In genomic region chr12:94287245-94287628, GRCh38 we compare ENCODE assay signal across 1 cellular context.
TF ChIP-seq lines count a peak whose summit lies in the region.

No MANE protein-coding gene starts in this region.

TF ChIP-seq in GM23338, 12 proteins besides CTCF, POLR2A, EP300 and RAD21 (continued from another document):
- TF ChIP-seq ZNF462 (CRISPR knock-in tag; IDR thresholded peaks at IDR 0.05) (no peak), ETS1 (IDR thresholded peaks at IDR 0.05) (no peak), POLR2AphosphoS5 (IDR thresholded peaks at IDR 0.05; ENCODE audit: low read depth) (no peak), EZH2 (IDR thresholded peaks at IDR 0.05; ENCODE audit: low read depth, unreplicated experiment) (no peak), ZNF331 (CRISPR knock-in tag; IDR thresholded peaks at IDR 0.05; ENCODE audit: low read depth) (no peak), ZNF114 (CRISPR knock-in tag; IDR thresholded peaks at IDR 0.05) (no peak), STAT1 (IDR thresholded peaks at IDR 0.05; ENCODE audit: unreplicated experiment) (no peak), CREB1 (CRISPR knock-in tag; IDR thresholded peaks at IDR 0.05; ENCODE audit: low read depth) (no peak), JUNB (IDR thresholded peaks at IDR 0.05; ENCODE audit: unreplicated experiment) (no peak)
